ENCODE assay signal across 19 cellular contexts in genomic region chr13:72437458-72437857, GRCh38.
DNase-seq lines count a peak whose midpoint lies in the region; ATAC-seq, FAIRE-seq and TF ChIP-seq lines count a peak whose summit lies in the region.
"Had no signal": no experiment of that assay in that cellular context is flagged by ENCODE, and none has a peak within 500 bp of the region (broad histone marks: within the 10 kb centered on the region; RNA-seq: fewer than 3 reads in every experiment).

No MANE protein-coding gene starts in this region.

- FAIRE-seq in keratinocyte (lab: Jason Lieb, UNC), result no peak
- FAIRE-seq: GM19239, islet of Langerhans had no signal

- H3K4me3 ChIP-seq in keratinocyte (ENCODE audit: control insufficient read depth in 2 of 3, extremely low read depth in 1 of 3, insufficient read depth in 2 of 3, low read depth in 1 of 3, low read length in 3 of 3), result no peak overlapping the region
- H3K4me3 ChIP-seq: gastroesophageal sphincter had no signal

- dilution Hi-C loops in keratinocyte (cut with MboI; ENCODE audit: extremely low pct_ligation_motif_present, low sequenced_read_pairs), result no loop called here

- CTCF ChIA-PET in activated naive CD4-positive, alpha-beta T cell treated with anti-CD3 and anti-CD28 coated beads for 36 hours (lab: Charles Lee), result no interaction called here

- no peak overlapping the region for H3K27ac Mint-ChIP-seq in activated naive CD4-positive, alpha-beta T cell treated with anti-CD3 and anti-CD28 coated beads for 36 hours
- H3K27ac Mint-ChIP-seq in activated T-helper 1 cell treated with anti-CD3 and anti-CD28 coated beads, Interleukin-12 subunit alpha, Interleukin-12 subunit beta, Interleukin-2, Interleukin-4 antibody, amounts not matched to agents 30 ng/mL and 10 ng/mL and 1 ng/mL, durations not matched to agents 14 hours and 24 hours and 36 hours, result no peak overlapping the region
- H3K27ac Mint-ChIP-seq: activated naive CD8-positive, alpha-beta T cell treated with anti-CD3 and anti-CD28 coated beads, Interleukin-2, amount 10 ng/mL, durations not matched to agents 7 days and 5 days; dendritic cell treated with granulocyte-macrophage colony-stimulating factor and Interleukin-4, amounts not matched to agents 40 ng/mL and 50 ng/mL, for 4 days; naive B cell; stimulated activated memory B cell treated with anti-CD40 and anti-IgM and Interleukin-4, amounts not matched to agents 10 μg/mL and 1 μg/mL and 100 μg/mL, for 72 hours had no signal

- no peaks in the 10 kb centered on the region for H3K27me3 Mint-ChIP-seq in activated naive CD4-positive, alpha-beta T cell treated with anti-CD3 and anti-CD28 coated beads for 36 hours (ENCODE audit: low read depth)
- H3K27me3 Mint-ChIP-seq in activated T-helper 1 cell treated with anti-CD3 and anti-CD28 coated beads, Interleukin-12 subunit alpha, Interleukin-12 subunit beta, Interleukin-2, Interleukin-4 antibody, amounts not matched to agents 30 ng/mL and 10 ng/mL and 1 ng/mL, durations not matched to agents 14 hours and 24 hours and 36 hours (ENCODE audit: insufficient read depth), result peaks cover 3% of the 10 kb centered on the region
- H3K27me3 Mint-ChIP-seq: activated naive CD8-positive, alpha-beta T cell treated with anti-CD3 and anti-CD28 coated beads, Interleukin-2, amount 10 ng/mL, durations not matched to agents 7 days and 5 days; dendritic cell treated with granulocyte-macrophage colony-stimulating factor and Interleukin-4, amounts not matched to agents 40 ng/mL and 50 ng/mL, for 4 days; naive B cell; stimulated activated memory B cell treated with anti-CD40 and anti-IgM and Interleukin-4, amounts not matched to agents 10 μg/mL and 1 μg/mL and 100 μg/mL, for 72 hours had no signal

- no peak overlapping the region for H3K4me3 Mint-ChIP-seq in activated naive CD4-positive, alpha-beta T cell treated with anti-CD3 and anti-CD28 coated beads for 36 hours
- no peak overlapping the region for H3K4me3 Mint-ChIP-seq in activated T-helper 1 cell treated with anti-CD3 and anti-CD28 coated beads, Interleukin-12 subunit alpha, Interleukin-12 subunit beta, Interleukin-2, Interleukin-4 antibody, amounts not matched to agents 30 ng/mL and 10 ng/mL and 1 ng/mL, durations not matched to agents 14 hours and 24 hours and 36 hours
- H3K4me3 Mint-ChIP-seq: activated naive CD8-positive, alpha-beta T cell treated with anti-CD3 and anti-CD28 coated beads, Interleukin-2, amount 10 ng/mL, durations not matched to agents 7 days and 5 days; dendritic cell treated with granulocyte-macrophage colony-stimulating factor and Interleukin-4, amounts not matched to agents 40 ng/mL and 50 ng/mL, for 4 days; naive B cell; stimulated activated memory B cell treated with anti-CD40 and anti-IgM and Interleukin-4, amounts not matched to agents 10 μg/mL and 1 μg/mL and 100 μg/mL, for 72 hours had no signal

- intact Hi-C loops in activated naive CD4-positive, alpha-beta T cell treated with anti-CD3 and anti-CD28 coated beads for 36 hours (cut with micrococcal nuclease), result no loop called here
- intact Hi-C loops in activated T-helper 1 cell treated with anti-CD3 and anti-CD28 coated beads, Interleukin-12 subunit alpha, Interleukin-12 subunit beta, Interleukin-2, Interleukin-4 antibody, amounts not matched to agents 30 ng/mL and 10 ng/mL and 1 ng/mL, durations not matched to agents 14 hours and 24 hours and 36 hours (cut with micrococcal nuclease), result no loop called here

- H3K36me3 ChIP-seq in keratinocyte (ENCODE audit: control insufficient read depth in 2 of 2, extremely low read depth in 1 of 2, insufficient read depth in 2 of 2, low read length in 2 of 2), result no peaks in the 10 kb centered on the region
- H3K36me3 ChIP-seq: BE2C, gastroesophageal sphincter had no signal

- H2AFZ ChIP-seq in keratinocyte (ENCODE audit: control insufficient read depth, low read length), result peak overlapping the region; percentile 41

- H3K9me1 ChIP-seq in keratinocyte (ENCODE audit: control insufficient read depth, extremely low read depth, insufficient read depth, low read length), result no peaks in the 10 kb centered on the region

- no peak for TF ChIP-seq CTCF in keratinocyte (optimal IDR thresholded peaks at IDR 0.05 in 1 of 3, IDR thresholded peaks at IDR 0.05 in 1 of 3, conservative IDR thresholded peaks at IDR 0.05 in 1 of 3; ENCODE audit: extremely low read depth in 1 of 3, insufficient read depth in 2 of 3, low read length in 3 of 3)

- H3K27me3 ChIP-seq in keratinocyte (ENCODE audit: control insufficient read depth, extremely low read depth, insufficient read depth, low read length), result no peaks in the 10 kb centered on the region
- H3K27me3 ChIP-seq: BE2C, gastroesophageal sphincter had no signal

- H3K4me2 ChIP-seq in keratinocyte (ENCODE audit: control insufficient read depth, extremely low read depth, insufficient read depth, low read depth, low read length), result peak overlapping the region; percentile 8

- H3K36me3 Mint-ChIP-seq in activated naive CD4-positive, alpha-beta T cell treated with anti-CD3 and anti-CD28 coated beads for 36 hours (ENCODE audit: low read depth), result no peaks in the 10 kb centered on the region
- H3K36me3 Mint-ChIP-seq in activated T-helper 1 cell treated with anti-CD3 and anti-CD28 coated beads, Interleukin-12 subunit alpha, Interleukin-12 subunit beta, Interleukin-2, Interleukin-4 antibody, amounts not matched to agents 30 ng/mL and 10 ng/mL and 1 ng/mL, durations not matched to agents 14 hours and 24 hours and 36 hours (ENCODE audit: low read depth), result no peaks in the 10 kb centered on the region
- H3K36me3 Mint-ChIP-seq: activated naive CD8-positive, alpha-beta T cell treated with anti-CD3 and anti-CD28 coated beads, Interleukin-2, amount 10 ng/mL, durations not matched to agents 7 days and 5 days; naive B cell; stimulated activated memory B cell treated with anti-CD40 and anti-IgM and Interleukin-4, amounts not matched to agents 10 μg/mL and 1 μg/mL and 100 μg/mL, for 72 hours had no signal

- H3K4me1 Mint-ChIP-seq in activated naive CD4-positive, alpha-beta T cell treated with anti-CD3 and anti-CD28 coated beads for 36 hours (ENCODE audit: low read depth), result no peaks in the 10 kb centered on the region
- no peaks in the 10 kb centered on the region for H3K4me1 Mint-ChIP-seq in activated T-helper 1 cell treated with anti-CD3 and anti-CD28 coated beads, Interleukin-12 subunit alpha, Interleukin-12 subunit beta, Interleukin-2, Interleukin-4 antibody, amounts not matched to agents 30 ng/mL and 10 ng/mL and 1 ng/mL, durations not matched to agents 14 hours and 24 hours and 36 hours (ENCODE audit: low read depth)
- H3K4me1 Mint-ChIP-seq: activated naive CD8-positive, alpha-beta T cell treated with anti-CD3 and anti-CD28 coated beads, Interleukin-2, amount 10 ng/mL, durations not matched to agents 7 days and 5 days; naive B cell; stimulated activated memory B cell treated with anti-CD40 and anti-IgM and Interleukin-4, amounts not matched to agents 10 μg/mL and 1 μg/mL and 100 μg/mL, for 72 hours had no signal

- H4K20me1 ChIP-seq in keratinocyte (ENCODE audit: control insufficient read depth, extremely low read depth, insufficient read depth, low read length), result no peaks in the 10 kb centered on the region

- no peaks in the 10 kb centered on the region for H3K9me3 ChIP-seq in keratinocyte (ENCODE audit: control insufficient read depth, low read depth, low read length)
- H3K9me3 ChIP-seq: BE2C, gastroesophageal sphincter had no signal

- H3K4me1 ChIP-seq in keratinocyte (ENCODE audit: control insufficient read depth, extremely low read depth, insufficient read depth, low read length), result peaks cover 7% of the 10 kb centered on the region
- H3K4me1 ChIP-seq: BE2C, gastroesophageal sphincter had no signal

- DNase-seq in CD1c-positive myeloid dendritic cell (ENCODE audit: extremely low spot score) (peak; percentile 20), M059J (ENCODE audit: low read depth) (peak; percentile 69), astrocyte of the hippocampus (ENCODE audit: low read depth, low spot score) (peak; percentile 71), keratinocyte (ENCODE audit: low read depth, low spot score) (peak; percentile 7)
- no peak for DNase-seq in stimulated activated CD4-positive, alpha-beta T cell treated with anti-CD3 and anti-CD28 coated beads, Interleukin-12 subunit alpha, Interleukin-12 subunit beta, amount 100 ng/mL, for 4 hours
- no peak for DNase-seq in activated naive CD4-positive, alpha-beta T cell treated with anti-CD3 and anti-CD28 coated beads for 36 hours
- DNase-seq in activated T-helper 1 cell treated with anti-CD3 and anti-CD28 coated beads, Interleukin-12 subunit alpha, Interleukin-12 subunit beta, Interleukin-2, Interleukin-4 antibody, amounts not matched to agents 30 ng/mL and 10 ng/mL and 1 ng/mL, durations not matched to agents 14 hours and 24 hours and 36 hours (ENCODE audit: low spot score), result no peak
- DNase-seq: activated naive CD8-positive, alpha-beta T cell treated with anti-CD3 and anti-CD28 coated beads, Interleukin-2, amount 10 ng/mL, durations not matched to agents 7 days and 5 days; BE2C; DND-41; naive B cell; retina; stimulated activated CD4-positive, alpha-beta T cell treated with anti-CD3 and anti-CD28 coated beads, Interleukin-4, amount 100 ng/mL, for 4 hours had no signal

- no peak overlapping the region for H3K27ac ChIP-seq in keratinocyte (ENCODE audit: control insufficient read depth, insufficient read depth, low read length)
- H3K27ac ChIP-seq: gastroesophageal sphincter had no signal

- no peak overlapping the region for H3K9ac ChIP-seq in keratinocyte (ENCODE audit: control insufficient read depth, extremely low read depth, insufficient read depth, low read length)

- H3K9me3 Mint-ChIP-seq in activated naive CD4-positive, alpha-beta T cell treated with anti-CD3 and anti-CD28 coated beads for 36 hours, result peaks cover 1% of the 10 kb centered on the region
- H3K9me3 Mint-ChIP-seq in activated T-helper 1 cell treated with anti-CD3 and anti-CD28 coated beads, Interleukin-12 subunit alpha, Interleukin-12 subunit beta, Interleukin-2, Interleukin-4 antibody, amounts not matched to agents 30 ng/mL and 10 ng/mL and 1 ng/mL, durations not matched to agents 14 hours and 24 hours and 36 hours, result no peaks in the 10 kb centered on the region
- H3K9me3 Mint-ChIP-seq: activated naive CD8-positive, alpha-beta T cell treated with anti-CD3 and anti-CD28 coated beads, Interleukin-2, amount 10 ng/mL, durations not matched to agents 7 days and 5 days; dendritic cell treated with granulocyte-macrophage colony-stimulating factor and Interleukin-4, amounts not matched to agents 40 ng/mL and 50 ng/mL, for 4 days; stimulated activated memory B cell treated with anti-CD40 and anti-IgM and Interleukin-4, amounts not matched to agents 10 μg/mL and 1 μg/mL and 100 μg/mL, for 72 hours had no signal

- ATAC-seq in GM18909 (IDR thresholded peaks at IDR 0.05; ENCODE audit: poor library complexity, unreplicated experiment), result no peak
- ATAC-seq: gastroesophageal sphincter; stimulated activated memory B cell treated with anti-CD40 and anti-IgM and Interleukin-4, amounts not matched to agents 10 μg/mL and 1 μg/mL and 100 μg/mL, for 72 hours had no signal

- H3K79me2 ChIP-seq in keratinocyte (ENCODE audit: control insufficient read depth, insufficient read depth, low read length), result no peaks in the 10 kb centered on the region

Comparison
In these comparisons a context has a peak if more than half of its experiments do, and no peak if none do; other contexts are left out.
1. DNase-seq: peak in CD1c-positive myeloid dendritic cell (single experiment), M059J (single experiment), astrocyte of the hippocampus (single experiment) and keratinocyte (single experiment); none in stimulated activated CD4-positive, alpha-beta T cell treated with anti-CD3 and anti-CD28 coated beads, Interleukin-12 subunit alpha, Interleukin-12 subunit beta, amount 100 ng/mL, for 4 hours (single experiment), activated naive CD4-positive, alpha-beta T cell treated with anti-CD3 and anti-CD28 coated beads for 36 hours (single experiment) and activated T-helper 1 cell treated with anti-CD3 and anti-CD28 coated beads, Interleukin-12 subunit alpha, Interleukin-12 subunit beta, Interleukin-2, Interleukin-4 antibody, amounts not matched to agents 30 ng/mL and 10 ng/mL and 1 ng/mL, durations not matched to agents 14 hours and 24 hours and 36 hours (single experiment).